ENCODE assay signal across 10 cellular contexts in genomic region chrX:137565318-137565904, GRCh38. TPM values are rescaled to one million over a fixed set of nuclear protein-coding genes. Genes with fewer than 3 reads are reported as not detected.
A peak's percentile ranks its signal among the peaks of the same experiment; 100 is the strongest.
DNase-seq lines count a peak whose midpoint lies in the region; ATAC-seq and TF ChIP-seq lines count a peak whose summit lies in the region.
"Had no signal": no experiment of that assay in that cellular context is flagged by ENCODE, and none has a peak within 500 bp of the region (broad histone marks: within the 10 kb centered on the region; RNA-seq: fewer than 3 reads in every experiment).

No MANE protein-coding gene starts in this region.

- H3K4me3 Mint-ChIP-seq in activated naive CD4-positive, alpha-beta T cell treated with anti-CD3 and anti-CD28 coated beads for 36 hours: peak overlapping the region; percentile 51

- H3K9me3 ChIP-seq in colonic mucosa (no peaks in the 10 kb centered on the region), mesodermal cell (ENCODE audit: control insufficient read depth, low read length) (no peaks in the 10 kb centered on the region), tibial nerve (no peaks in the 10 kb centered on the region)
- H3K9me3 ChIP-seq: BE2C, neutrophil had no signal

- no peaks in the 10 kb centered on the region for H3K9me3 Mint-ChIP-seq in activated naive CD4-positive, alpha-beta T cell treated with anti-CD3 and anti-CD28 coated beads for 36 hours

- no peak for DNase-seq in activated naive CD4-positive, alpha-beta T cell treated with anti-CD3 and anti-CD28 coated beads for 36 hours
- no peak for DNase-seq in activated naive CD4-positive, alpha-beta T cell treated with Interleukin-2 at 50 U/mL for 16 hours
- DNase-seq in colonic mucosa (no peak), tibial nerve (ENCODE audit: low spot score in 2 of 2) (no peak), pons (ENCODE audit: low spot score) (no peak), AG20443 (ENCODE audit: low spot score) (no peak)
- DNase-seq: BE2C had no signal

- H3K9ac ChIP-seq in colonic mucosa (ENCODE audit: low read depth in 2 of 2, low read length in 2 of 2): no peak overlapping the region

- WGBS in mesodermal cell (ENCODE audit: insufficient coverage in 2 of 2), 2 experiments: 0% methylated on average over 6 to 22 of the region's 54 CpGs
- WGBS in tibial nerve, 2 donors: 5 to 55% methylated on average over 14 to 50 of the region's 54 CpGs

- no peak for TF ChIP-seq EP300 in tibial nerve (IDR thresholded peaks at IDR 0.05)

- H3K4me1 Mint-ChIP-seq in activated naive CD4-positive, alpha-beta T cell treated with anti-CD3 and anti-CD28 coated beads for 36 hours (ENCODE audit: low read depth): peaks cover 13% of the 10 kb centered on the region

- CTCF ChIA-PET in activated naive CD4-positive, alpha-beta T cell treated with anti-CD3 and anti-CD28 coated beads for 36 hours (lab: Charles Lee): no interaction called here

- no peaks in the 10 kb centered on the region for H3K36me3 ChIP-seq in colonic mucosa
- H3K36me3 ChIP-seq in mesodermal cell (ENCODE audit: control insufficient read depth, insufficient read depth, low read length): no peaks in the 10 kb centered on the region
- H3K36me3 ChIP-seq in tibial nerve: no peaks in the 10 kb centered on the region
- H3K36me3 ChIP-seq: BE2C, neutrophil had no signal

- no peak for ATAC-seq in GM18907 (IDR thresholded peaks at IDR 0.05; ENCODE audit: unreplicated experiment)

- TF ChIP-seq CTCF in colonic mucosa (IDR thresholded peaks at IDR 0.05) (no peak), tibial nerve (IDR thresholded peaks at IDR 0.05) (no peak)

- no peak overlapping the region for H3K27ac Mint-ChIP-seq in activated naive CD4-positive, alpha-beta T cell treated with anti-CD3 and anti-CD28 coated beads for 36 hours

- H3K27ac ChIP-seq in colonic mucosa (no peak overlapping the region), mesodermal cell (ENCODE audit: low read depth, low read length, severe bottlenecking) (no peak overlapping the region), tibial nerve (no peak overlapping the region)
- H3K27ac ChIP-seq: neutrophil had no signal

- no peak for TF ChIP-seq POLR2A in tibial nerve (IDR thresholded peaks at IDR 0.05)

- no peaks in the 10 kb centered on the region for H3K4me1 ChIP-seq in colonic mucosa
- peaks cover 10% of the 10 kb centered on the region for H3K4me1 ChIP-seq in mesodermal cell (ENCODE audit: control insufficient read depth, insufficient read depth, low read length, poor library complexity, severe bottlenecking)
- H3K4me1 ChIP-seq in tibial nerve: peaks cover 0 to 26% (median 6%) of the 10 kb centered on the region in 4 donors
- H3K4me1 ChIP-seq: BE2C had no signal

- H3K4me3 ChIP-seq in colonic mucosa (peak overlapping the region; percentile 28), mesodermal cell (ENCODE audit: extremely low read depth, insufficient read depth, low read length, poor library complexity, severe bottlenecking) (peak overlapping the region; percentile 47), tibial nerve (peak overlapping the region; percentile 25 to 69 (median 46))

- intact Hi-C loops in activated naive CD4-positive, alpha-beta T cell treated with anti-CD3 and anti-CD28 coated beads for 36 hours (cut with micrococcal nuclease): loop anchor here (2.0 kb wide), 1 partner anchor 139 kb away; no protein-coding TSS in a partner anchor
- intact Hi-C loops in colonic mucosa (cut with DNase I): no loop called here

- no peaks in the 10 kb centered on the region for H3K36me3 Mint-ChIP-seq in activated naive CD4-positive, alpha-beta T cell treated with anti-CD3 and anti-CD28 coated beads for 36 hours (ENCODE audit: low read depth)

- H3K27me3 Mint-ChIP-seq in activated naive CD4-positive, alpha-beta T cell treated with anti-CD3 and anti-CD28 coated beads for 36 hours (ENCODE audit: low read depth): peaks cover 47% of the 10 kb centered on the region

- H3K27me3 ChIP-seq in colonic mucosa: peaks cover 59% of the 10 kb centered on the region
- H3K27me3 ChIP-seq in tibial nerve: peaks cover 0 to 94% of the 10 kb centered on the region in 2 donors

RNA-seq across cellular contexts. Expression of gene ZIC3, which starts 0.5 kb away (rescaled TPM):
- total RNA-seq in activated naive CD4-positive, alpha-beta T cell treated with anti-CD3 and anti-CD28 coated beads for 36 hours: not detected
- total RNA-seq in colonic mucosa (not detected), tibial nerve (not detected)
- 9.4 TPM for polyA plus RNA-seq in mesodermal cell (2013, experiment 1 of 2)
- polyA plus RNA-seq in mesodermal cell (2013, experiment 2 of 2): 4.9 TPM
